Comparison of ENCODE assay signal across 10 cellular contexts in the genomic region with DNA sequence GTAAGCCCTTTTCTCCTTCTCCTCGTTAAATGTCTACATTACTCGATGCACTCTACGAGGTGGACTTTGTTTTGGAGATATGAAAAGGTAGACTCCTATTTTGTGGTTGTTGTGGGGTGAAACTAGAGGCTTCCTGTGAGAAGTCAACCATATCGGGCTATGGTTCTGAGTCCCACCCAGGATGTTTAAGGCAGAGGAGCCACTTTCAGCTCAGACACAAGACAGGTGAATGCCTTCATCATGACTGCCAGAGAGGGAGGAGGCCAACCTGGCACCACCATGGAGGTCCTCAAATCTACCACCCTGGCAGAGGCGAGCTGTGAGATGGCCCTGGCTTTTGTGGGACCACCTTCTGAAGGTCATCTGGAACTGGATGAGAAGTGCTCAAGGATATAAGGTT.
DNase-seq lines count a peak whose midpoint lies in the region; ATAC-seq and TF ChIP-seq lines count a peak whose summit lies in the region.
"Had no signal": no experiment of that assay in that cellular context is flagged by ENCODE, and none has a peak within 500 bp of the region (broad histone marks: within the 10 kb centered on the region; RNA-seq: fewer than 3 reads in every experiment).

No MANE protein-coding gene starts in this region.

- DNase-seq in stimulated activated CD4-positive, alpha-beta T cell treated with anti-CD3 and anti-CD28 coated beads, Interleukin-1b, Interleukin-23, amount 100 ng/mL, for 48 hours: peak; percentile 13
- no peak for DNase-seq in stimulated activated CD4-positive, alpha-beta T cell treated with anti-CD3 and anti-CD28 coated beads, Interleukin-4, amount 100 ng/mL, for 1 hour
- peak; percentile 25 for DNase-seq in activated gamma-delta T cell treated with anti-CD3 and anti-CD28 coated beads, Interleukin-2, amount 50 U/mL, for 16 hours (ENCODE audit: low read depth)
- DNase-seq in stimulated activated naive CD8-positive, alpha-beta T cell treated with anti-CD3 and anti-CD28 coated beads, Interleukin-15, amount 100 ng/mL, for 72 hours: peak; percentile 36 to 58
- no peak for DNase-seq in colonic mucosa
- no peak for DNase-seq in cardiac septum (ENCODE audit: low spot score)
- DNase-seq: hypothalamus, right lobe of liver had no signal

- H3K4me3 Mint-ChIP-seq in stimulated activated naive CD8-positive, alpha-beta T cell treated with anti-CD3 and anti-CD28 coated beads, Interleukin-15, amount 100 ng/mL, for 72 hours: peak overlapping the region; percentile 63 to 64

- H3K4me1 ChIP-seq in colonic mucosa: no peaks in the 10 kb centered on the region
- H3K4me1 ChIP-seq: right lobe of liver had no signal

- ATAC-seq in HG03432 (IDR thresholded peaks at IDR 0.05; ENCODE audit: unreplicated experiment) (peak; percentile 62), GM21515 (IDR thresholded peaks at IDR 0.05; ENCODE audit: unreplicated experiment) (no peak)
- peak; percentile 97 for ATAC-seq in stimulated activated naive CD8-positive, alpha-beta T cell treated with anti-CD3 and anti-CD28 coated beads, Interleukin-15, amount 100 ng/mL, for 72 hours
- ATAC-seq: right lobe of liver had no signal

- H3K4me1 Mint-ChIP-seq in stimulated activated naive CD8-positive, alpha-beta T cell treated with anti-CD3 and anti-CD28 coated beads, Interleukin-15, amount 100 ng/mL, for 72 hours: peaks cover 97% of the 10 kb centered on the region

- TF ChIP-seq CTCF in colonic mucosa (IDR thresholded peaks at IDR 0.05): no peak

- H3K9me3 Mint-ChIP-seq in stimulated activated naive CD8-positive, alpha-beta T cell treated with anti-CD3 and anti-CD28 coated beads, Interleukin-15, amount 100 ng/mL, for 72 hours: no peaks in the 10 kb centered on the region

- no peak overlapping the region for H3K27ac ChIP-seq in colonic mucosa
- H3K27ac ChIP-seq: right lobe of liver had no signal

- no peaks in the 10 kb centered on the region for H3K27me3 Mint-ChIP-seq in stimulated activated naive CD8-positive, alpha-beta T cell treated with anti-CD3 and anti-CD28 coated beads, Interleukin-15, amount 100 ng/mL, for 72 hours

- H3K4me3 ChIP-seq in colonic mucosa: no peak overlapping the region
- H3K4me3 ChIP-seq: right lobe of liver had no signal

- peak overlapping the region in 1 of 2 donors; percentile 82 for H3K27ac Mint-ChIP-seq in stimulated activated naive CD8-positive, alpha-beta T cell treated with anti-CD3 and anti-CD28 coated beads, Interleukin-15, amount 100 ng/mL, for 72 hours

- intact Hi-C loops in colonic mucosa (cut with DNase I) (no loop called here), cardiac septum (cut with DNase I) (no loop called here)

- no peaks in the 10 kb centered on the region for H3K9me3 ChIP-seq in colonic mucosa
- H3K9me3 ChIP-seq: right lobe of liver had no signal

- no peaks in the 10 kb centered on the region for H3K27me3 ChIP-seq in colonic mucosa
- H3K27me3 ChIP-seq: right lobe of liver had no signal

- H3K9ac ChIP-seq in colonic mucosa (ENCODE audit: low read depth in 2 of 2, low read length in 2 of 2): no peak overlapping the region

- H3K36me3 ChIP-seq in colonic mucosa: no peaks in the 10 kb centered on the region
- H3K36me3 ChIP-seq: right lobe of liver had no signal

Comparison
In these comparisons a context has a peak if more than half of its experiments do, and no peak if none do; other contexts are left out.
1. DNase-seq: peak in stimulated activated CD4-positive, alpha-beta T cell treated with anti-CD3 and anti-CD28 coated beads, Interleukin-1b, Interleukin-23, amount 100 ng/mL, for 48 hours (single experiment), activated gamma-delta T cell treated with anti-CD3 and anti-CD28 coated beads, Interleukin-2, amount 50 U/mL, for 16 hours (single experiment) and stimulated activated naive CD8-positive, alpha-beta T cell treated with anti-CD3 and anti-CD28 coated beads, Interleukin-15, amount 100 ng/mL, for 72 hours (2 of 2); none in stimulated activated CD4-positive, alpha-beta T cell treated with anti-CD3 and anti-CD28 coated beads, Interleukin-4, amount 100 ng/mL, for 1 hour (single experiment), colonic mucosa (single experiment) and cardiac septum (single experiment).